In the genomic region with DNA sequence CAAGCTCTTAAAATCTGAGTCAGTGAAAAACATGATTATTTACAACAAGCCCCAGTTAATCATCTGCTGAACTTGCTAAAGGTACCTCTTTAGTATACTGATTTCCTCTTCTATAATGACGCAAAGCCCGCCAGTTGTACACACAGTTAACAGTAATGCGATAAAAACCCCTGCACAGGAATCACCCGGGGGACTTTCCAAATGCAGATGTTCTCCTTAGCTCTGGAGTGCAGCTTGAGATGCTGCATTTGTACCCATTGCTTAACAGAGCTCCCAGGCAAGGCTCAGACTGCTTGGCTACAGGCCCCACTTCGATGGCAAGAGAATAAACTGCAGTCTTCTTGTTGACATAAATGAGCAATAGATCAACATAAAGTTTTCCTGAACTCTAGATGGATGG, we compare ENCODE assay signal across 10 cellular contexts.
A peak's percentile ranks its signal among the peaks of the same experiment; 100 is the strongest.
DNase-seq lines count a peak whose midpoint lies in the region; ATAC-seq and TF ChIP-seq lines count a peak whose summit lies in the region.
"Had no signal": no experiment of that assay in that cellular context is flagged by ENCODE, and none has a peak within 500 bp of the region (broad histone marks: within the 10 kb centered on the region; RNA-seq: fewer than 3 reads in every experiment).

No MANE protein-coding gene starts in this region.

- ATAC-seq in GM18861 (IDR thresholded peaks at IDR 0.05; ENCODE audit: unreplicated experiment): no peak
- no peak for ATAC-seq in stimulated activated effector memory CD8-positive, alpha-beta T cell treated with anti-CD3 and anti-CD28 coated beads, Interleukin-12 subunit alpha, Interleukin-12 subunit beta, amount 100 ng/mL, for 72 hours

- POLR2A ChIA-PET in MCF 10A (lab: Yijun Ruan, JAX): interaction anchor here (0.8 kb wide), 1 partner anchor 1995 kb away, joined by 3 read pairs; no protein-coding TSS in a partner anchor

- H3K9me3 ChIP-seq in HUES48 (ENCODE audit: control insufficient read depth, insufficient read depth, low read length): no peaks in the 10 kb centered on the region
- H3K9me3 ChIP-seq: esophagus squamous epithelium had no signal

- H3K27ac ChIP-seq in HUES48 (ENCODE audit: low read depth, low read length) (peak overlapping the region; percentile 32), caudate nucleus (ENCODE audit: low read depth, low read length) (peak overlapping the region; percentile 18)
- H3K27ac ChIP-seq: esophagus squamous epithelium had no signal

- no peaks in the 10 kb centered on the region for H3K36me3 Mint-ChIP-seq in nephron (ENCODE audit: low read depth)
- no peaks in the 10 kb centered on the region for H3K36me3 Mint-ChIP-seq in MCF 10A (ENCODE audit: insufficient read depth, unreplicated experiment)
- no peaks in the 10 kb centered on the region for H3K36me3 Mint-ChIP-seq in stimulated activated effector memory CD8-positive, alpha-beta T cell treated with anti-CD3 and anti-CD28 coated beads, Interleukin-12 subunit alpha, Interleukin-12 subunit beta, amount 100 ng/mL, for 72 hours

- peaks cover 10% of the 10 kb centered on the region for H3K4me1 Mint-ChIP-seq in nephron
- H3K4me1 Mint-ChIP-seq in MCF 10A (ENCODE audit: insufficient read depth, unreplicated experiment): no peaks in the 10 kb centered on the region
- no peaks in the 10 kb centered on the region for H3K4me1 Mint-ChIP-seq in stimulated activated effector memory CD8-positive, alpha-beta T cell treated with anti-CD3 and anti-CD28 coated beads, Interleukin-12 subunit alpha, Interleukin-12 subunit beta, amount 100 ng/mL, for 72 hours

- H3K9me3 Mint-ChIP-seq in nephron (no peaks in the 10 kb centered on the region), MCF 10A (ENCODE audit: unreplicated experiment) (no peaks in the 10 kb centered on the region)
- H3K9me3 Mint-ChIP-seq in stimulated activated effector memory CD8-positive, alpha-beta T cell treated with anti-CD3 and anti-CD28 coated beads, Interleukin-12 subunit alpha, Interleukin-12 subunit beta, amount 100 ng/mL, for 72 hours: peaks cover 3% of the 10 kb centered on the region

- peak; percentile 6 for DNase-seq in ELR (ENCODE audit: low read depth)
- DNase-seq in caudate nucleus (lab: John Stamatoyannopoulos, UW): peak in 5 of 61 donors; percentile 1 to 18 (median 3)
- no peak for DNase-seq in MCF 10A (ENCODE audit: unreplicated experiment)
- no peak for DNase-seq in stimulated activated effector memory CD8-positive, alpha-beta T cell treated with anti-CD3 and anti-CD28 coated beads, Interleukin-12 subunit alpha, Interleukin-12 subunit beta, amount 100 ng/mL, for 72 hours (ENCODE audit: low spot score in 2 of 2)
- no peak for DNase-seq in GOT3 (lab: John Stamatoyannopoulos, UW)
- DNase-seq: esophagus squamous epithelium, NCI-H1417 treated with DMSO at 0.1 percent for 48 hours had no signal

- CTCF ChIA-PET in MCF 10A (lab: Yijun Ruan, JAX): interaction anchor here (1.5 kb wide), 1 partner anchor 680 kb away, joined by 9 read pairs; no protein-coding TSS in a partner anchor

- H3K27me3 ChIP-seq in HUES48 (ENCODE audit: control insufficient read depth, insufficient read depth, low read length): no peaks in the 10 kb centered on the region
- H3K27me3 ChIP-seq: esophagus squamous epithelium had no signal

- H3K27me3 Mint-ChIP-seq in nephron (ENCODE audit: low read depth): no peaks in the 10 kb centered on the region
- H3K27me3 Mint-ChIP-seq in MCF 10A (ENCODE audit: insufficient read depth, unreplicated experiment): peaks cover 33% of the 10 kb centered on the region

- H3K4me1 ChIP-seq in HUES48 (ENCODE audit: control insufficient read depth, insufficient read depth, low read length): peaks cover 12% of the 10 kb centered on the region; the same call in 1 of the 2 replicates

- BruUV-seq in MCF 10A (replicated peaks; lab: Mats Ljungman, UMichigan): no TSS peak

- H3K9ac ChIP-seq in HUES48 (ENCODE audit: low read depth, low read length): no peak overlapping the region

- TF ChIP-seq CTCF in nephron (IDR thresholded peaks at IDR 0.05; ENCODE audit: unreplicated experiment in 3 of 3) (no peak), MCF 10A (IDR thresholded peaks at IDR 0.05; ENCODE audit: unreplicated experiment) (no peak)

- H3K4me3 ChIP-seq in HUES48 (ENCODE audit: low read depth, low read length): no peak overlapping the region
- H3K4me3 ChIP-seq: esophagus squamous epithelium had no signal

- H3K27ac Mint-ChIP-seq in nephron: peak overlapping the region; percentile 8 to 62 (median 25)
- H3K27ac Mint-ChIP-seq in MCF 10A (ENCODE audit: low read depth, unreplicated experiment): no peak overlapping the region
- no peak overlapping the region for H3K27ac Mint-ChIP-seq in stimulated activated effector memory CD8-positive, alpha-beta T cell treated with anti-CD3 and anti-CD28 coated beads, Interleukin-12 subunit alpha, Interleukin-12 subunit beta, amount 100 ng/mL, for 72 hours

- no peaks in the 10 kb centered on the region for H3K36me3 ChIP-seq in HUES48 (ENCODE audit: control insufficient read depth, insufficient read depth, low read length)
- H3K36me3 ChIP-seq: esophagus squamous epithelium had no signal

- no peak overlapping the region for H3K4me3 Mint-ChIP-seq in nephron
- no peak overlapping the region for H3K4me3 Mint-ChIP-seq in MCF 10A (ENCODE audit: unreplicated experiment)
- no peak overlapping the region for H3K4me3 Mint-ChIP-seq in stimulated activated effector memory CD8-positive, alpha-beta T cell treated with anti-CD3 and anti-CD28 coated beads, Interleukin-12 subunit alpha, Interleukin-12 subunit beta, amount 100 ng/mL, for 72 hours

- intact Hi-C loops in MCF 10A (cut with micrococcal nuclease): loop anchor here (10.0 kb wide), 2 partner anchors 195 to 435 kb away; no protein-coding TSS in a partner anchor

Comparison
In these comparisons a context has a peak if more than half of its experiments do, and no peak if none do; other contexts are left out.
1. H3K27ac Mint-ChIP-seq: peak in nephron (3 of 3); none in MCF 10A (single experiment) and stimulated activated effector memory CD8-positive, alpha-beta T cell treated with anti-CD3 and anti-CD28 coated beads, Interleukin-12 subunit alpha, Interleukin-12 subunit beta, amount 100 ng/mL, for 72 hours (single experiment).